In the genomic region with DNA sequence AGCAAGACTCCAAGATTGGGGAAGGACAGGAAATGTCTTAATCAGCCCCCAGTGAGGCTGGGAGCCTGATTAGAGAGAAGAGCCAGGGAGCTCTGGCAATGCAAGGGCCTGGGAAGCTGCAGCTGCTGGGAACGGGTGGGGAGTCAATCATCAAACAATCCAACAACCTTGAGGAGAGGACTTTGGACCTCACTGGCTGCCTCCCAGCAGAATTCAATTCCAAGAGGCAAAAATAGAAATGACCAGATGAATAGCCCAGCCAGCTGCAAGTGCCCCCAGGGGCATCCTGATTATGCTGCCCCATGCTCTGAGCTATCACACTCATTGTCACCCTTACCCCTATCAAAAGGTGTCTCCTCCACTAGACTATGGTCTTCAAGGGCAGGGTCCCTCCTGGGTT, we compare ENCODE assay signal across 26 cellular contexts. TPM values are rescaled to one million over a fixed set of nuclear protein-coding genes. Genes with fewer than 3 reads are reported as not detected.
DNase-seq lines count a peak whose midpoint lies in the region; ATAC-seq, FAIRE-seq and TF ChIP-seq lines count a peak whose summit lies in the region.
"Had no signal": no experiment of that assay in that cellular context is flagged by ENCODE, and none has a peak within 500 bp of the region (broad histone marks: within the 10 kb centered on the region; RNA-seq: fewer than 3 reads in every experiment).

No MANE protein-coding gene starts in this region.

- TF ChIP-seq CTCF in right atrium auricular region (IDR thresholded peaks at IDR 0.05) (no peak), pancreas (IDR thresholded peaks at IDR 0.05) (no peak), thyroid gland (IDR thresholded peaks at IDR 0.05) (no peak)

- peak overlapping the region; percentile 7 for H3K27ac Mint-ChIP-seq in stimulated activated memory B cell treated with anti-CD40 and anti-IgM and Interleukin-4, amounts not matched to agents 10 μg/mL and 1 μg/mL and 100 μg/mL, for 72 hours
- H3K27ac Mint-ChIP-seq: CD4-positive, CD25-positive, alpha-beta regulatory T cell had no signal

- no peaks in the 10 kb centered on the region for H3K27me3 Mint-ChIP-seq in stimulated activated memory B cell treated with anti-CD40 and anti-IgM and Interleukin-4, amounts not matched to agents 10 μg/mL and 1 μg/mL and 100 μg/mL, for 72 hours

- no peaks in the 10 kb centered on the region for H3K9me3 Mint-ChIP-seq in stimulated activated memory B cell treated with anti-CD40 and anti-IgM and Interleukin-4, amounts not matched to agents 10 μg/mL and 1 μg/mL and 100 μg/mL, for 72 hours

- H3K4me1 Mint-ChIP-seq in stimulated activated memory B cell treated with anti-CD40 and anti-IgM and Interleukin-4, amounts not matched to agents 10 μg/mL and 1 μg/mL and 100 μg/mL, for 72 hours: no peaks in the 10 kb centered on the region
- H3K4me1 Mint-ChIP-seq: CD4-positive, CD25-positive, alpha-beta regulatory T cell had no signal

- peaks cover 13% of the 10 kb centered on the region for H3K36me3 Mint-ChIP-seq in stimulated activated memory B cell treated with anti-CD40 and anti-IgM and Interleukin-4, amounts not matched to agents 10 μg/mL and 1 μg/mL and 100 μg/mL, for 72 hours

- H3K36me3 ChIP-seq in right atrium auricular region (no peaks in the 10 kb centered on the region), pancreas (no peaks in the 10 kb centered on the region), thyroid gland (no peaks in the 10 kb centered on the region)

- H3K27me3 ChIP-seq in right atrium auricular region (no peaks in the 10 kb centered on the region), pancreas (no peaks in the 10 kb centered on the region), thyroid gland (no peaks in the 10 kb centered on the region)

- H3K4me3 ChIP-seq in right atrium auricular region (no peak overlapping the region), pancreas (no peak overlapping the region), thyroid gland (replicated peaks in 1 of 3) (no peak overlapping the region)
- H3K4me3 ChIP-seq: GM23248, K562 had no signal

- no peaks in the 10 kb centered on the region for H3K9me3 ChIP-seq in right atrium auricular region
- no peaks in the 10 kb centered on the region for H3K9me3 ChIP-seq in pancreas
- H3K9me3 ChIP-seq in thyroid gland: no peaks in the 10 kb centered on the region

- WGBS in pancreas, 2 donors: 18% methylated on average over 1 of the region's 1 CpG
- 94% methylated on average over 1 of the region's 1 CpG for WGBS in thyroid gland, 2 donors

- intact Hi-C loops in Right ventricle myocardium inferior (cut with DNase I) (no loop called here), pancreas (cut with DNase I) (no loop called here), thyroid gland (cut with DNase I) (no loop called here)

- no peak for TF ChIP-seq POLR2A in thyroid gland (IDR thresholded peaks at IDR 0.05)

- H3K27ac ChIP-seq in right atrium auricular region: no peak overlapping the region
- peak overlapping the region; percentile 57 to 83 (median 78) for H3K27ac ChIP-seq in pancreas
- no peak overlapping the region for H3K27ac ChIP-seq in thyroid gland
- H3K27ac ChIP-seq: GM23248 had no signal

- no peak overlapping the region for H3K4me3 Mint-ChIP-seq in stimulated activated memory B cell treated with anti-CD40 and anti-IgM and Interleukin-4, amounts not matched to agents 10 μg/mL and 1 μg/mL and 100 μg/mL, for 72 hours
- H3K4me3 Mint-ChIP-seq: CD4-positive, CD25-positive, alpha-beta regulatory T cell had no signal

- ATAC-seq in Right ventricle myocardium inferior: peak; percentile 69
- peak; percentile 75 for ATAC-seq in left lobe of liver
- ATAC-seq in pancreas: peak; percentile 79 to 91 (median 84)
- no peak for ATAC-seq in stimulated activated memory B cell treated with anti-CD40 and anti-IgM and Interleukin-4, amounts not matched to agents 10 μg/mL and 1 μg/mL and 100 μg/mL, for 72 hours
- ATAC-seq in GM21825 (IDR thresholded peaks at IDR 0.05; ENCODE audit: unreplicated experiment): no peak
- ATAC-seq in HG03565 (IDR thresholded peaks at IDR 0.05; ENCODE audit: unreplicated experiment): no peak
- ATAC-seq: K562, PC-3 had no signal

- DNase-seq in Right ventricle myocardium inferior (ENCODE audit: missing footprints) (no peak), right atrium auricular region (ENCODE audit: low spot score) (no peak), left lobe of liver (ENCODE audit: low spot score) (peak; percentile 53), pancreas (peak; percentile 80 to 94 (median 92)), thyroid gland (no peak)
- DNase-seq: CD4-positive, CD25-positive, alpha-beta regulatory T cell; DMS153; DND-41; GM23248; H7; Kasumi-1; MV-4-11; NCI-H1105 treated with DMSO at 0.1 percent for 48 hours; NCI-H2029; NCI-H446 treated with DMSO at 0.1 percent for 48 hours; NCI-H526; NCI-H82; NK-92 treated with Interleukin-12 subunit alpha and Interleukin-12 subunit beta, amount 100 ng/mL, for 24 hours; PC-3; SHP77 had no signal

- H3K4me1 ChIP-seq in right atrium auricular region: peaks cover 0 to 8% of the 10 kb centered on the region in 2 donors
- H3K4me1 ChIP-seq in pancreas: peaks cover 20 to 45% (median 31%) of the 10 kb centered on the region in 3 donors
- no peaks in the 10 kb centered on the region for H3K4me1 ChIP-seq in thyroid gland

- no peak for FAIRE-seq in pancreas (lab: Jason Lieb, UNC)
- FAIRE-seq: GM12892, GM19239, K562 had no signal

RNA-seq across cellular contexts. Expression of gene HOMER2, which starts 6.1 kb away (rescaled TPM):
- total RNA-seq in Right ventricle myocardium inferior (53.7 TPM), right atrium auricular region (10 to 100 TPM; 18.3 to 24.8 TPM), left lobe of liver (61.3 TPM), pancreas (100 to 1,000 TPM in 5 of 6 donors, 10 to 100 TPM in 1; 82.1 to 180 (median 147) TPM), thyroid gland (100 to 1,000 TPM in 2 of 4 donors, 10 to 100 TPM in 2; 89.1 to 211 (median 122) TPM)
- polyA plus RNA-seq in pancreas: 10 to 100 TPM; 76.8 to 92.2 TPM

RNA-seq across cellular contexts. Expression of gene RAMAC, which starts 27.4 kb away (rescaled TPM):
- 12.8 TPM for total RNA-seq in Right ventricle myocardium inferior
- total RNA-seq in right atrium auricular region: 10 to 100 TPM; 13.0 to 13.9 TPM
- 9.6 TPM for total RNA-seq in left lobe of liver
- 10 to 100 TPM in 2 of 6 donors, 1 to 10 TPM in 4; 7.0 to 12.7 (median 9.0) TPM for total RNA-seq in pancreas
- 10 to 100 TPM in 1 of 2 donors, 1 to 10 TPM in 1; 9.9 to 15.5 TPM for polyA plus RNA-seq in pancreas
- 10 to 100 TPM; 18.7 to 24.0 (median 22.0) TPM for total RNA-seq in thyroid gland

RNA-seq across cellular contexts. Expression of gene C15orf40, which starts 52.8 kb away (rescaled TPM):
- total RNA-seq in Right ventricle myocardium inferior (11.1 TPM), right atrium auricular region (1 to 10 TPM; 5.9 to 9.4 TPM), left lobe of liver (11.0 TPM), pancreas (10 to 100 TPM in 3 of 6 donors, 1 to 10 TPM in 3; 6.4 to 12.0 (median 10.2) TPM), thyroid gland (10 to 100 TPM in 3 of 4 donors, 1 to 10 TPM in 1; 9.7 to 31.6 (median 22.4) TPM)
- polyA plus RNA-seq in pancreas: 10 to 100 TPM in 1 of 2 donors, 1 to 10 TPM in 1; 8.7 to 19.0 TPM

Comparison
In these comparisons a context has a peak if more than half of its experiments do, and no peak if none do; other contexts are left out.
1. ATAC-seq: peak in Right ventricle myocardium inferior (single experiment), left lobe of liver (single experiment) and pancreas (4 of 4); none in stimulated activated memory B cell treated with anti-CD40 and anti-IgM and Interleukin-4, amounts not matched to agents 10 μg/mL and 1 μg/mL and 100 μg/mL, for 72 hours (single experiment), GM21825 (single experiment) and HG03565 (single experiment).
2. DNase-seq: peak in left lobe of liver (single experiment) and pancreas (6 of 6); none in Right ventricle myocardium inferior (single experiment), right atrium auricular region (single experiment) and thyroid gland (0 of 2).
3. H3K27ac ChIP-seq: peak in pancreas (4 of 4); none in right atrium auricular region (0 of 2) and thyroid gland (0 of 3).